26 cellular contexts compared by ENCODE assay signal in genomic region chr10:59003203-59003602, GRCh38.
"Had no signal": no experiment of that assay in that cellular context is flagged by ENCODE, and none has a peak within 500 bp of the region (broad histone marks: within the 10 kb centered on the region; RNA-seq: fewer than 3 reads in every experiment).

No MANE protein-coding gene starts in this region.

- H3K4me1 Mint-ChIP-seq: activated CD4-positive, alpha-beta memory T cell treated with anti-CD3 and anti-CD28 coated beads, Interleukin-2, amount 10 ng/mL, durations not matched to agents 7 days and 5 days; activated CD4-positive, alpha-beta T cell treated with anti-CD3 and anti-CD28 coated beads for 36 hours; activated naive CD4-positive, alpha-beta T cell treated with anti-CD3 and anti-CD28 coated beads, Interleukin-2, amount 10 ng/mL, durations not matched to agents 7 days and 5 days; activated naive CD8-positive, alpha-beta T cell treated with anti-CD3 and anti-CD28 coated beads for 36 hours; T-helper 17 cell had no signal

- H3K4me3 Mint-ChIP-seq: activated CD4-positive, alpha-beta memory T cell treated with anti-CD3 and anti-CD28 coated beads, Interleukin-2, amount 10 ng/mL, durations not matched to agents 7 days and 5 days; activated CD4-positive, alpha-beta T cell treated with anti-CD3 and anti-CD28 coated beads for 36 hours; activated naive CD4-positive, alpha-beta T cell treated with anti-CD3 and anti-CD28 coated beads, Interleukin-2, amount 10 ng/mL, durations not matched to agents 7 days and 5 days; activated naive CD8-positive, alpha-beta T cell treated with anti-CD3 and anti-CD28 coated beads for 36 hours; T-helper 17 cell had no signal

- H3K27me3 ChIP-seq: MG63 had no signal

- H3K27ac Mint-ChIP-seq: activated CD4-positive, alpha-beta memory T cell treated with anti-CD3 and anti-CD28 coated beads, Interleukin-2, amount 10 ng/mL, durations not matched to agents 7 days and 5 days; activated CD4-positive, alpha-beta T cell treated with anti-CD3 and anti-CD28 coated beads for 36 hours; activated naive CD4-positive, alpha-beta T cell treated with anti-CD3 and anti-CD28 coated beads, Interleukin-2, amount 10 ng/mL, durations not matched to agents 7 days and 5 days; activated naive CD8-positive, alpha-beta T cell treated with anti-CD3 and anti-CD28 coated beads for 36 hours; activated T-helper 2 cell treated with anti-CD3 and anti-CD28 coated beads, Interferon-gamma antibody, Interleukin-2, Interleukin-4, amounts not matched to agents 10 μg/mL and 5 μg/mL and 100 μg/mL, durations not matched to agents 14 hours and 24 hours and 36 hours; T-helper 17 cell had no signal

- H3K4me3 ChIP-seq: MG63 had no signal

- DNase-seq: activated CD4-positive, alpha-beta memory T cell treated with anti-CD3 and anti-CD28 coated beads, Interleukin-2, amount 10 ng/mL, durations not matched to agents 7 days and 5 days; activated CD4-positive, alpha-beta T cell treated with anti-CD3 and anti-CD28 coated beads for 36 hours; activated CD4-positive, alpha-beta T cell treated with anti-CD3 and anti-CD28 coated beads, Interleukin-2, amount 50 U/mL, for 1 hour; activated gamma-delta T cell treated with Interleukin-2 at 50 U/mL for 16 hours; activated naive CD4-positive, alpha-beta T cell treated with anti-CD3 and anti-CD28 coated beads, Interleukin-2, amount 10 ng/mL, durations not matched to agents 7 days and 5 days; activated naive CD8-positive, alpha-beta T cell treated with anti-CD3 and anti-CD28 coated beads for 36 hours; activated T-cell treated with anti-CD3 and anti-CD28 coated beads for 4 hours; activated T-cell treated with anti-CD3 and anti-CD28 coated beads, Interleukin-2, amount 50 U/mL, for 48 hours; anterior cingulate cortex; MG63; MV-4-11; NCI-H1092 treated with DMSO at 0.1 percent for 48 hours; NCI-H1417 treated with DMSO at 0.1 percent for 48 hours; NCI-H1694; NCI-H2029; NCI-H2107; NCI-H2171 treated with DMSO at 0.1 percent for 48 hours; NCI-H226; NCI-H526; NCI-H82; SIG-M5; T-helper 17 cell; T1000; WERI-Rb-1 had no signal

- ATAC-seq: activated CD4-positive, alpha-beta T cell treated with anti-CD3 and anti-CD28 coated beads for 36 hours; T-helper 17 cell had no signal

- H3K9me3 ChIP-seq: MG63 had no signal

- H3K36me3 Mint-ChIP-seq: activated naive CD4-positive, alpha-beta T cell treated with anti-CD3 and anti-CD28 coated beads, Interleukin-2, amount 10 ng/mL, durations not matched to agents 7 days and 5 days; activated naive CD8-positive, alpha-beta T cell treated with anti-CD3 and anti-CD28 coated beads for 36 hours had no signal

- H3K27me3 Mint-ChIP-seq: activated CD4-positive, alpha-beta memory T cell treated with anti-CD3 and anti-CD28 coated beads, Interleukin-2, amount 10 ng/mL, durations not matched to agents 7 days and 5 days; activated CD4-positive, alpha-beta T cell treated with anti-CD3 and anti-CD28 coated beads for 36 hours; activated naive CD4-positive, alpha-beta T cell treated with anti-CD3 and anti-CD28 coated beads, Interleukin-2, amount 10 ng/mL, durations not matched to agents 7 days and 5 days; T-helper 17 cell had no signal

- H3K9me3 Mint-ChIP-seq: activated CD4-positive, alpha-beta memory T cell treated with anti-CD3 and anti-CD28 coated beads, Interleukin-2, amount 10 ng/mL, durations not matched to agents 7 days and 5 days; activated naive CD4-positive, alpha-beta T cell treated with anti-CD3 and anti-CD28 coated beads, Interleukin-2, amount 10 ng/mL, durations not matched to agents 7 days and 5 days; activated naive CD8-positive, alpha-beta T cell treated with anti-CD3 and anti-CD28 coated beads for 36 hours; activated T-helper 2 cell treated with anti-CD3 and anti-CD28 coated beads, Interferon-gamma antibody, Interleukin-2, Interleukin-4, amounts not matched to agents 10 μg/mL and 5 μg/mL and 100 μg/mL, durations not matched to agents 14 hours and 24 hours and 36 hours had no signal

- H3K36me3 ChIP-seq: MG63, WERI-Rb-1 had no signal

- H3K27ac ChIP-seq: KMS-11, WERI-Rb-1 had no signal
